1 cellular context compared by ENCODE assay signal in the genomic region with DNA sequence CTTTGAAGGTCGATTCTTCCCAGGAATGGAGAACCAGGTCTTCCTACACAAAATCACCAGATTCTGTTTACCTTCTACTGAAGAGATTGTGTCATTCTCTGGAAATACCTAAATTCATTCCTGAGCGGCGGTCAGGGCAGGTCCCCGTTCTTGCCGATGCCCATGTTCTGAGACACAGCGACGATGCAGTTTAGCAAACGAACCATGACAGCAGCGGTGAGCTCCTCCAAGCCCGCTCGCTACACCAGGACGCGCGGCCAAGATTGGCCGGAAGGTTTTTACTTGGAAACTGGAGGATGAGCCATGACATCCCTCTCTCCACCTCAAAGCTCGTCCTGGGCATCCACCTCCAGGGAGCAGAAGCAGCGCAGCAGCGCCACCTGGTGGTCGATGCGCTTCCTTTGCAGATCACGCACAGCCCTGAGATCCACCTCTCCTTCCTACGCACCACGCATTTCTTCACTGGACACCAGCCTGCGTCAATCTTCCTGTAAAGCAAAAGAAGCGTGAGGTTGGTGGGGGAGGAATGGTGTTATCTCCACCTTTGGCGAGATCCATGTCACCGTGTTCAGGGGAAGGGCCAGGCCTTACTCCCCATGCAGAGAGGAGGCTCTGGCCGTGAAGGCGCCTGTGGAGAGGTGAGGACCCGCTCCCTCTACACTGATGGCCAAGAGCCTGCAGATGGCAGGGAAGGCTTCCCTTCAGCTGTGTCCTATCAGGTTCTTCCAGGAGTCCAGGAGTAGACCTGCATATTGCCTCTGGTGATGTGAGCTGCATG.
TF ChIP-seq lines count a peak whose summit lies in the region.

No MANE protein-coding gene starts in this region.

TF ChIP-seq in HEK293, 187 proteins besides CTCF, POLR2A, EP300 and RAD21 (continued from another document and continues in another):
- TF ChIP-seq, protein P1, sequence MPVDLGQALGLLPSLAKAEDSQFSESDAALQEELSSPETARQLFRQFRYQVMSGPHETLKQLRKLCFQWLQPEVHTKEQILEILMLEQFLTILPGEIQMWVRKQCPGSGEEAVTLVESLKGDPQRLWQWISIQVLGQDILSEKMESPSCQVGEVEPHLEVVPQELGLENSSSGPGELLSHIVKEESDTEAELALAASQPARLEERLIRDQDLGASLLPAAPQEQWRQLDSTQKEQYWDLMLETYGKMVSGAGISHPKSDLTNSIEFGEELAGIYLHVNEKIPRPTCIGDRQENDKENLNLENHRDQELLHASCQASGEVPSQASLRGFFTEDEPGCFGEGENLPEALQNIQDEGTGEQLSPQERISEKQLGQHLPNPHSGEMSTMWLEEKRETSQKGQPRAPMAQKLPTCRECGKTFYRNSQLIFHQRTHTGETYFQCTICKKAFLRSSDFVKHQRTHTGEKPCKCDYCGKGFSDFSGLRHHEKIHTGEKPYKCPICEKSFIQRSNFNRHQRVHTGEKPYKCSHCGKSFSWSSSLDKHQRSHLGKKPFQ (tag by site-specific recombination; IDR thresholded peaks at IDR 0.05): no peak
- TF ChIP-seq ZNF624 (tag by site-specific recombination; IDR thresholded peaks at IDR 0.05) (no peak), WT1 (tag by site-specific recombination; IDR thresholded peaks at IDR 0.05) (0 out of 2 replicates have a peak, but pooled peaks have one; percentile 42), ZBTB8A (tag by site-specific recombination; IDR thresholded peaks at IDR 0.05) (no peak), SP2 (tag by site-specific recombination; IDR thresholded peaks at IDR 0.05) (no peak), ZNF19 (tag by site-specific recombination; IDR thresholded peaks at IDR 0.05; ENCODE audit: low read depth) (no peak), ZBTB48 (tag by site-specific recombination; IDR thresholded peaks at IDR 0.05) (no peak; the same call in 1 of the 2 replicates), ZBTB17 (tag by site-specific recombination; IDR thresholded peaks at IDR 0.05) (peak; percentile 97), MZF1 (tag by site-specific recombination; IDR thresholded peaks at IDR 0.05; ENCODE audit: borderline replicate concordance) (no peak), GLIS2 (tag by site-specific recombination; IDR thresholded peaks at IDR 0.05) (no peak), ZNF416 (tag by site-specific recombination; IDR thresholded peaks at IDR 0.05) (no peak), ZNF548 (tag by site-specific recombination; IDR thresholded peaks at IDR 0.05) (no peak), ZXDB (tag by site-specific recombination; IDR thresholded peaks at IDR 0.05) (0 out of 2 replicates have a peak, but pooled peaks have one; percentile 42), ZEB2 (tag by site-specific recombination; IDR thresholded peaks at IDR 0.05) (peak; percentile 82), ZNF324 (tag by site-specific recombination; IDR thresholded peaks at IDR 0.05) (no peak), KLF16 (tag by site-specific recombination; IDR thresholded peaks at IDR 0.05) (peak; percentile 49; the same call in 1 of the 2 replicates), ZNF426 (tag by site-specific recombination; IDR thresholded peaks at IDR 0.05) (no peak), ZNF292 (tag by site-specific recombination; IDR thresholded peaks at IDR 0.05; ENCODE audit: borderline replicate concordance, low read depth) (no peak), ZNF394 (tag by site-specific recombination; IDR thresholded peaks at IDR 0.05; ENCODE audit: borderline replicate concordance) (peak; percentile 67), BCL11A (tag by site-specific recombination; IDR thresholded peaks at IDR 0.05; ENCODE audit: low read depth) (no peak), GLIS1 (tag by site-specific recombination; IDR thresholded peaks at IDR 0.05) (peak; percentile 29; the same call in 1 of the 2 replicates), ZNF335 (tag by site-specific recombination; conservative IDR thresholded peaks at IDR 0.05) (peak; percentile 90), ZNF600 (tag by site-specific recombination; IDR thresholded peaks at IDR 0.05) (peak; percentile 91), ZNF629 (tag by site-specific recombination; IDR thresholded peaks at IDR 0.05) (peak; percentile 76), ZNF366 (tag by site-specific recombination; conservative IDR thresholded peaks at IDR 0.05) (peak; percentile 99), SCRT2 (tag by site-specific recombination; IDR thresholded peaks at IDR 0.05) (0 out of 2 replicates have a peak, but pooled peaks have one; percentile 8), ZFP69B (tag by site-specific recombination; IDR thresholded peaks at IDR 0.05) (peak; percentile 56; the same call in 1 of the 2 replicates), ZNF654 (tag by site-specific recombination; IDR thresholded peaks at IDR 0.05; ENCODE audit: low read depth) (peak; percentile 99), ZFHX2 (tag by site-specific recombination; conservative IDR thresholded peaks at IDR 0.05) (peak; percentile 90)
- TF ChIP-seq, protein P2, sequence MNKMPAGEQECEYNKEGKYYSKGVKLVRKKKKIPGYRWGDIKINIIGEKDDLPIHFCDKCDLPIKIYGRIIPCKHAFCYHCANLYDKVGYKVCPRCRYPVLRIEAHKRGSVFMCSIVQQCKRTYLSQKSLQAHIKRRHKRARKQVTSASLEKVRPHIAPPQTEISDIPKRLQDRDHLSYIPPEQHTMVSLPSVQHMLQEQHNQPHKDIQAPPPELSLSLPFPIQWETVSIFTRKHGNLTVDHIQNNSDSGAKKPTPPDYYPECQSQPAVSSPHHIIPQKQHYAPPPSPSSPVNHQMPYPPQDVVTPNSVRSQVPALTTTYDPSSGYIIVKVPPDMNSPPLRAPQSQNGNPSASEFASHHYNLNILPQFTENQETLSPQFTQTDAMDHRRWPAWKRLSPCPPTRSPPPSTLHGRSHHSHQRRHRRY (tag by site-specific recombination; IDR thresholded peaks at IDR 0.05): no peak
- TF ChIP-seq, protein P3, sequence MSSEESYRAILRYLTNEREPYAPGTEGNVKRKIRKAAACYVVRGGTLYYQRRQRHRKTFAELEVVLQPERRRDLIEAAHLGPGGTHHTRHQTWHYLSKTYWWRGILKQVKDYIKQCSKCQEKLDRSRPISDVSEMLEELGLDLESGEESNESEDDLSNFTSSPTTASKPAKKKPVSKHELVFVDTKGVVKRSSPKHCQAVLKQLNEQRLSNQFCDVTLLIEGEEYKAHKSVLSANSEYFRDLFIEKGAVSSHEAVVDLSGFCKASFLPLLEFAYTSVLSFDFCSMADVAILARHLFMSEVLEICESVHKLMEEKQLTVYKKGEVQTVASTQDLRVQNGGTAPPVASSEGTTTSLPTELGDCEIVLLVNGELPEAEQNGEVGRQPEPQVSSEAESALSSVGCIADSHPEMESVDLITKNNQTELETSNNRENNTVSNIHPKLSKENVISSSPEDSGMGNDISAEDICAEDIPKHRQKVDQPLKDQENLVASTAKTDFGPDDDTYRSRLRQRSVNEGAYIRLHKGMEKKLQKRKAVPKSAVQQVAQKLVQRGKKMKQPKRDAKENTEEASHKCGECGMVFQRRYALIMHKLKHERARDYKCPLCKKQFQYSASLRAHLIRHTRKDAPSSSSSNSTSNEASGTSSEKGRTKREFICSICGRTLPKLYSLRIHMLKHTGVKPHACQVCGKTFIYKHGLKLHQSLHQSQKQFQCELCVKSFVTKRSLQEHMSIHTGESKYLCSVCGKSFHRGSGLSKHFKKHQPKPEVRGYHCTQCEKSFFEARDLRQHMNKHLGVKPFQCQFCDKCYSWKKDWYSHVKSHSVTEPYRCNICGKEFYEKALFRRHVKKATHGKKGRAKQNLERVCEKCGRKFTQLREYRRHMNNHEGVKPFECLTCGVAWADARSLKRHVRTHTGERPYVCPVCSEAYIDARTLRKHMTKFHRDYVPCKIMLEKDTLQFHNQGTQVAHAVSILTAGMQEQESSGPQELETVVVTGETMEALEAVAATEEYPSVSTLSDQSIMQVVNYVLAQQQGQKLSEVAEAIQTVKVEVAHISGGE (tag by site-specific recombination; conservative IDR thresholded peaks at IDR 0.05; ENCODE audit: low read depth): 0 out of 2 replicates have a peak, but pooled peaks have one; percentile 30
- TF ChIP-seq, protein P4, sequence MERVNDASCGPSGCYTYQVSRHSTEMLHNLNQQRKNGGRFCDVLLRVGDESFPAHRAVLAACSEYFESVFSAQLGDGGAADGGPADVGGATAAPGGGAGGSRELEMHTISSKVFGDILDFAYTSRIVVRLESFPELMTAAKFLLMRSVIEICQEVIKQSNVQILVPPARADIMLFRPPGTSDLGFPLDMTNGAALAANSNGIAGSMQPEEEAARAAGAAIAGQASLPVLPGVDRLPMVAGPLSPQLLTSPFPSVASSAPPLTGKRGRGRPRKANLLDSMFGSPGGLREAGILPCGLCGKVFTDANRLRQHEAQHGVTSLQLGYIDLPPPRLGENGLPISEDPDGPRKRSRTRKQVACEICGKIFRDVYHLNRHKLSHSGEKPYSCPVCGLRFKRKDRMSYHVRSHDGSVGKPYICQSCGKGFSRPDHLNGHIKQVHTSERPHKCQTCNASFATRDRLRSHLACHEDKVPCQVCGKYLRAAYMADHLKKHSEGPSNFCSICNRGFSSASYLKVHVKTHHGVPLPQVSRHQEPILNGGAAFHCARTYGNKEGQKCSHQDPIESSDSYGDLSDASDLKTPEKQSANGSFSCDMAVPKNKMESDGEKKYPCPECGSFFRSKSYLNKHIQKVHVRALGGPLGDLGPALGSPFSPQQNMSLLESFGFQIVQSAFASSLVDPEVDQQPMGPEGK (tag by site-specific recombination; IDR thresholded peaks at IDR 0.05): no peak
- TF ChIP-seq, protein P5, sequence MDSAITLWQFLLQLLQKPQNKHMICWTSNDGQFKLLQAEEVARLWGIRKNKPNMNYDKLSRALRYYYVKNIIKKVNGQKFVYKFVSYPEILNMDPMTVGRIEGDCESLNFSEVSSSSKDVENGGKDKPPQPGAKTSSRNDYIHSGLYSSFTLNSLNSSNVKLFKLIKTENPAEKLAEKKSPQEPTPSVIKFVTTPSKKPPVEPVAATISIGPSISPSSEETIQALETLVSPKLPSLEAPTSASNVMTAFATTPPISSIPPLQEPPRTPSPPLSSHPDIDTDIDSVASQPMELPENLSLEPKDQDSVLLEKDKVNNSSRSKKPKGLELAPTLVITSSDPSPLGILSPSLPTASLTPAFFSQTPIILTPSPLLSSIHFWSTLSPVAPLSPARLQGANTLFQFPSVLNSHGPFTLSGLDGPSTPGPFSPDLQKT (IDR thresholded peaks at IDR 0.05; ENCODE audit: borderline replicate concordance, low read depth, low read length): no peak
- TF ChIP-seq, protein P6, sequence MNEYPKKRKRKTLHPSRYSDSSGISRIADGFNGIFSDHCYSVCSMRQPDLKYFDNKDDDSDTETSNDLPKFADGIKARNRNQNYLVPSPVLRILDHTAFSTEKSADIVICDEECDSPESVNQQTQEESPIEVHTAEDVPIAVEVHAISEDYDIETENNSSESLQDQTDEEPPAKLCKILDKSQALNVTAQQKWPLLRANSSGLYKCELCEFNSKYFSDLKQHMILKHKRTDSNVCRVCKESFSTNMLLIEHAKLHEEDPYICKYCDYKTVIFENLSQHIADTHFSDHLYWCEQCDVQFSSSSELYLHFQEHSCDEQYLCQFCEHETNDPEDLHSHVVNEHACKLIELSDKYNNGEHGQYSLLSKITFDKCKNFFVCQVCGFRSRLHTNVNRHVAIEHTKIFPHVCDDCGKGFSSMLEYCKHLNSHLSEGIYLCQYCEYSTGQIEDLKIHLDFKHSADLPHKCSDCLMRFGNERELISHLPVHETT (tag by site-specific recombination; IDR thresholded peaks at IDR 0.05): no peak
- TF ChIP-seq, protein P7, sequence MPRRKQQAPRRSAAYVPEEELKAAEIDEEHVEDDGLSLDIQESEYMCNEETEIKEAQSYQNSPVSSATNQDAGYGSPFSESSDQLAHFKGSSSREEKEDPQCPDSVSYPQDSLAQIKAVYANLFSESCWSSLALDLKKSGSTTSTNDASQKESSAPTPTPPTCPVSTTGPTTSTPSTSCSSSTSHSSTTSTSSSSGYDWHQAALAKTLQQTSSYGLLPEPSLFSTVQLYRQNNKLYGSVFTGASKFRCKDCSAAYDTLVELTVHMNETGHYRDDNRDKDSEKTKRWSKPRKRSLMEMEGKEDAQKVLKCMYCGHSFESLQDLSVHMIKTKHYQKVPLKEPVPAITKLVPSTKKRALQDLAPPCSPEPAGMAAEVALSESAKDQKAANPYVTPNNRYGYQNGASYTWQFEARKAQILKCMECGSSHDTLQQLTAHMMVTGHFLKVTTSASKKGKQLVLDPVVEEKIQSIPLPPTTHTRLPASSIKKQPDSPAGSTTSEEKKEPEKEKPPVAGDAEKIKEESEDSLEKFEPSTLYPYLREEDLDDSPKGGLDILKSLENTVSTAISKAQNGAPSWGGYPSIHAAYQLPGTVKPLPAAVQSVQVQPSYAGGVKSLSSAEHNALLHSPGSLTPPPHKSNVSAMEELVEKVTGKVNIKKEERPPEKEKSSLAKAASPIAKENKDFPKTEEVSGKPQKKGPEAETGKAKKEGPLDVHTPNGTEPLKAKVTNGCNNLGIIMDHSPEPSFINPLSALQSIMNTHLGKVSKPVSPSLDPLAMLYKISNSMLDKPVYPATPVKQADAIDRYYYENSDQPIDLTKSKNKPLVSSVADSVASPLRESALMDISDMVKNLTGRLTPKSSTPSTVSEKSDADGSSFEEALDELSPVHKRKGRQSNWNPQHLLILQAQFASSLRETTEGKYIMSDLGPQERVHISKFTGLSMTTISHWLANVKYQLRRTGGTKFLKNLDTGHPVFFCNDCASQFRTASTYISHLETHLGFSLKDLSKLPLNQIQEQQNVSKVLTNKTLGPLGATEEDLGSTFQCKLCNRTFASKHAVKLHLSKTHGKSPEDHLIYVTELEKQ (tag by site-specific recombination; IDR thresholded peaks at IDR 0.05; ENCODE audit: borderline replicate concordance): no peak
- TF ChIP-seq, protein P8, sequence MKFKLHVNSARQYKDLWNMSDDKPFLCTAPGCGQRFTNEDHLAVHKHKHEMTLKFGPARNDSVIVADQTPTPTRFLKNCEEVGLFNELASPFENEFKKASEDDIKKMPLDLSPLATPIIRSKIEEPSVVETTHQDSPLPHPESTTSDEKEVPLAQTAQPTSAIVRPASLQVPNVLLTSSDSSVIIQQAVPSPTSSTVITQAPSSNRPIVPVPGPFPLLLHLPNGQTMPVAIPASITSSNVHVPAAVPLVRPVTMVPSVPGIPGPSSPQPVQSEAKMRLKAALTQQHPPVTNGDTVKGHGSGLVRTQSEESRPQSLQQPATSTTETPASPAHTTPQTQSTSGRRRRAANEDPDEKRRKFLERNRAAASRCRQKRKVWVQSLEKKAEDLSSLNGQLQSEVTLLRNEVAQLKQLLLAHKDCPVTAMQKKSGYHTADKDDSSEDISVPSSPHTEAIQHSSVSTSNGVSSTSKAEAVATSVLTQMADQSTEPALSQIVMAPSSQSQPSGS (tag by site-specific recombination; IDR thresholded peaks at IDR 0.05; ENCODE audit: low read depth): no peak
- TF ChIP-seq, protein P9, sequence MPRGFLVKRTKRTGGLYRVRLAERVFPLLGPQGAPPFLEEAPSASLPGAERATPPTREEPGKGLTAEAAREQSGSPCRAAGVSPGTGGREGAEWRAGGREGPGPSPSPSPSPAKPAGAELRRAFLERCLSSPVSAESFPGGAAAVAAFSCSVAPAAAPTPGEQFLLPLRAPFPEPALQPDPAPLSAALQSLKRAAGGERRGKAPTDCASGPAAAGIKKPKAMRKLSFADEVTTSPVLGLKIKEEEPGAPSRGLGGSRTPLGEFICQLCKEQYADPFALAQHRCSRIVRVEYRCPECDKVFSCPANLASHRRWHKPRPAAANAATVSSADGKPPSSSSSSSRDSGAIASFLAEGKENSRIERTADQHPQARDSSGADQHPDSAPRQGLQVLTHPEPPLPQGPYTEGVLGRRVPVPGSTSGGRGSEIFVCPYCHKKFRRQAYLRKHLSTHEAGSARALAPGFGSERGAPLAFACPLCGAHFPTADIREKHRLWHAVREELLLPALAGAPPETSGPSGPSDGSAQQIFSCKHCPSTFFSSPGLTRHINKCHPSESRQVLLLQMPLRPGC (tag by site-specific recombination; IDR thresholded peaks at IDR 0.05): no peak
